Comparison of ENCODE assay signal across 9 cellular contexts in genomic region chr3:58238830-58239229, GRCh38. TPM values are rescaled to one million over a fixed set of nuclear protein-coding genes. Genes with fewer than 3 reads are reported as not detected.
DNase-seq lines count a peak whose midpoint lies in the region; ATAC-seq, FAIRE-seq and TF ChIP-seq lines count a peak whose summit lies in the region.
"Had no signal": no experiment of that assay in that cellular context is flagged by ENCODE, and none has a peak within 500 bp of the region (broad histone marks: within the 10 kb centered on the region; RNA-seq: fewer than 3 reads in every experiment).

No MANE protein-coding gene starts in this region.

- no peaks in the 10 kb centered on the region for H3K9me3 ChIP-seq in astrocyte (ENCODE audit: insufficient read depth, low read depth, low read length)

- intact Hi-C loops in left colon (cut with DNase I, micrococcal nuclease) = no loop called here

- TF ChIP-seq CTCF in astrocyte (IDR thresholded peaks at IDR 0.05; ENCODE audit: insufficient read depth, low read depth, low read length) (no peak), type B pancreatic cell (conservative IDR thresholded peaks at IDR 0.05) (no peak)

- no peak overlapping the region for H3K23ac ChIP-seq in mesendoderm (ENCODE audit: low read length)

- H3K79me1 ChIP-seq in mesendoderm (ENCODE audit: low read length) = no peaks in the 10 kb centered on the region

- H4K8ac ChIP-seq in mesendoderm (ENCODE audit: low read depth, low read length) = no peak overlapping the region

- H3K36me3 ChIP-seq in astrocyte (ENCODE audit: insufficient read depth, low read length) = no peaks in the 10 kb centered on the region
- H3K36me3 ChIP-seq in mesendoderm (ENCODE audit: control insufficient read depth, insufficient read depth, low read length) = no peaks in the 10 kb centered on the region

- H3K27me3 Mint-ChIP-seq in activated naive CD4-positive, alpha-beta T cell treated with anti-CD3 and anti-CD28 coated beads, Interleukin-2, amount 50 U/mL, for 24 hours = no peaks in the 10 kb centered on the region
- H3K27me3 Mint-ChIP-seq in astrocyte (ENCODE audit: low read depth, unreplicated experiment) (peaks cover 32% of the 10 kb centered on the region), type B pancreatic cell (peaks cover 10% of the 10 kb centered on the region)

- H3K56ac ChIP-seq in mesendoderm (ENCODE audit: low read length) = no peak overlapping the region

- no CpG with 5 or more reads among the region's 7 CpGs for WGBS in mesendoderm (ENCODE audit: extremely low coverage, insufficient coverage, low lambda C conversion rate)

- no peak for ATAC-seq in activated naive CD4-positive, alpha-beta T cell treated with anti-CD3 and anti-CD28 coated beads, Interleukin-2, amount 50 U/mL, for 72 hours
- ATAC-seq in HG02623 (IDR thresholded peaks at IDR 0.05; ENCODE audit: unreplicated experiment) (no peak), left colon (no peak)

- peaks cover 8% of the 10 kb centered on the region for H3K4me1 ChIP-seq in astrocyte (ENCODE audit: insufficient read depth, low read length)
- H3K4me1 ChIP-seq in mesendoderm (ENCODE audit: control insufficient read depth, low read depth, low read length) = peaks cover 8% of the 10 kb centered on the region

- H3K9me3 Mint-ChIP-seq in activated naive CD4-positive, alpha-beta T cell treated with anti-CD3 and anti-CD28 coated beads, Interleukin-2, amount 50 U/mL, for 24 hours = no peaks in the 10 kb centered on the region
- H3K9me3 Mint-ChIP-seq in activated naive CD4-positive, alpha-beta T cell treated with anti-CD3 and anti-CD28 coated beads, Interleukin-2, amount 50 U/mL, for 72 hours = no peaks in the 10 kb centered on the region
- H3K9me3 Mint-ChIP-seq in astrocyte (ENCODE audit: unreplicated experiment) = no peaks in the 10 kb centered on the region
- no peaks in the 10 kb centered on the region for H3K9me3 Mint-ChIP-seq in type B pancreatic cell

- H3K4ac ChIP-seq in mesendoderm (ENCODE audit: low read depth, low read length) = no peak overlapping the region

- no peaks in the 10 kb centered on the region for H3K36me3 Mint-ChIP-seq in activated naive CD4-positive, alpha-beta T cell treated with anti-CD3 and anti-CD28 coated beads, Interleukin-2, amount 50 U/mL, for 24 hours
- H3K36me3 Mint-ChIP-seq in activated naive CD4-positive, alpha-beta T cell treated with anti-CD3 and anti-CD28 coated beads, Interleukin-2, amount 50 U/mL, for 72 hours = no peaks in the 10 kb centered on the region
- H3K36me3 Mint-ChIP-seq in astrocyte (ENCODE audit: low read depth, unreplicated experiment) = no peaks in the 10 kb centered on the region
- H3K36me3 Mint-ChIP-seq in type B pancreatic cell = no peaks in the 10 kb centered on the region

- H3K79me2 ChIP-seq in astrocyte (ENCODE audit: insufficient read depth, low read length) (no peaks in the 10 kb centered on the region), mesendoderm (ENCODE audit: control insufficient read depth, insufficient read depth, low read length) (no peaks in the 10 kb centered on the region)

- H3K4me2 ChIP-seq in astrocyte (ENCODE audit: low read length) (peak overlapping the region; percentile 100), mesendoderm (ENCODE audit: low read length) (peak overlapping the region; percentile 53)

- H2AFZ ChIP-seq in astrocyte (ENCODE audit: low read depth, low read length) = no peak overlapping the region

- H3K9ac ChIP-seq in astrocyte (ENCODE audit: low read length) (no peak overlapping the region), mesendoderm (ENCODE audit: low read length) (no peak overlapping the region)

- peaks cover 5% of the 10 kb centered on the region for H3K27me3 ChIP-seq in astrocyte (ENCODE audit: insufficient read depth, low read length)
- H3K27me3 ChIP-seq in mesendoderm (ENCODE audit: insufficient read depth, low read length, poor library complexity) = no peaks in the 10 kb centered on the region

- H3K27ac Mint-ChIP-seq in activated naive CD4-positive, alpha-beta T cell treated with anti-CD3 and anti-CD28 coated beads, Interleukin-2, amount 50 U/mL, for 24 hours = no peak overlapping the region
- no peak overlapping the region for H3K27ac Mint-ChIP-seq in activated naive CD4-positive, alpha-beta T cell treated with anti-CD3 and anti-CD28 coated beads, Interleukin-2, amount 50 U/mL, for 72 hours
- no peak overlapping the region for H3K27ac Mint-ChIP-seq in astrocyte (ENCODE audit: unreplicated experiment)
- peak overlapping the region; percentile 95 for H3K27ac Mint-ChIP-seq in type B pancreatic cell

- no peak overlapping the region for H3K27ac ChIP-seq in astrocyte (ENCODE audit: low read depth, low read length)
- no peak overlapping the region for H3K27ac ChIP-seq in mesendoderm (ENCODE audit: low read depth, low read length)

- DNase-seq in activated naive CD4-positive, alpha-beta T cell treated with anti-CD3 and anti-CD28 coated beads, Interleukin-2, amount 50 U/mL, for 72 hours (ENCODE audit: low spot score in 2 of 2) = no peak
- no peak for DNase-seq in astrocyte (ENCODE audit: low read depth)
- DNase-seq in mesendoderm = no peak
- DNase-seq in type B pancreatic cell (ENCODE audit: extremely low spot score, unreplicated experiment) = no peak
- DNase-seq in SIG-M5 treated with dmso at 0.1 percent for 504 hours (lab: John Stamatoyannopoulos, UW; ENCODE audit: unreplicated experiment) = no peak
- no peak for DNase-seq in left colon

- H3K18ac ChIP-seq in mesendoderm (ENCODE audit: low read length) = no peak overlapping the region

- no peak overlapping the region for H2BK5ac ChIP-seq in mesendoderm (ENCODE audit: low read length)

- peak overlapping the region; percentile 88 for H3K4me3 Mint-ChIP-seq in activated naive CD4-positive, alpha-beta T cell treated with anti-CD3 and anti-CD28 coated beads, Interleukin-2, amount 50 U/mL, for 24 hours
- peak overlapping the region; percentile 89 for H3K4me3 Mint-ChIP-seq in astrocyte (ENCODE audit: unreplicated experiment)
- peak overlapping the region; percentile 94 for H3K4me3 Mint-ChIP-seq in type B pancreatic cell

- H4K20me1 ChIP-seq in astrocyte (ENCODE audit: insufficient read depth, low read length) = peaks cover 10% of the 10 kb centered on the region

- no peak overlapping the region for H2AK5ac ChIP-seq in mesendoderm (ENCODE audit: low read length)

- H2BK15ac ChIP-seq in mesendoderm (replicated peaks; ENCODE audit: low read depth) = no peak overlapping the region

- no peak for FAIRE-seq in astrocyte (lab: Jason Lieb, UNC)
- FAIRE-seq: D721Med had no signal

- H4K5ac ChIP-seq in mesendoderm (ENCODE audit: low read length) = no peak overlapping the region

- H2BK120ac ChIP-seq in mesendoderm (ENCODE audit: low read depth, low read length) = no peak overlapping the region

- peaks cover 9% of the 10 kb centered on the region for H3K4me1 Mint-ChIP-seq in activated naive CD4-positive, alpha-beta T cell treated with anti-CD3 and anti-CD28 coated beads, Interleukin-2, amount 50 U/mL, for 24 hours
- H3K4me1 Mint-ChIP-seq in astrocyte (ENCODE audit: low read depth, unreplicated experiment) (peaks cover 3% of the 10 kb centered on the region), type B pancreatic cell (ENCODE audit: unreplicated experiment) (peaks cover 20% of the 10 kb centered on the region)

- H3K4me3 ChIP-seq in astrocyte (ENCODE audit: insufficient read depth, low read depth, low read length) = peak overlapping the region; percentile 84
- H3K4me3 ChIP-seq in mesendoderm (ENCODE audit: low read length) = no peak overlapping the region

RNA-seq across cellular contexts. Expression of gene ABHD6, which starts 1.2 kb away (rescaled TPM):
- 1 to 10 TPM; 3.5 to 5.5 TPM for total RNA-seq in activated naive CD4-positive, alpha-beta T cell treated with anti-CD3 and anti-CD28 coated beads, Interleukin-2, amount 50 U/mL, for 72 hours
- total RNA-seq in astrocyte (3.8 and 3.9 TPM in 2 replicates), type B pancreatic cell (ENCODE audit: low replicate concordance) (15.7 and 25.4 TPM in 2 replicates), left colon (10 to 100 TPM; 21.9 to 25.0 TPM)
- 2.7 TPM for polyA plus RNA-seq in mesendoderm (2013, experiment 1 of 2)
- polyA plus RNA-seq in mesendoderm (2013, experiment 2 of 2) = 2.5 TPM

RNA-seq across cellular contexts. Expression of gene DNASE1L3, which starts 28.1 kb away (rescaled TPM):
- not detected for total RNA-seq in activated naive CD4-positive, alpha-beta T cell treated with anti-CD3 and anti-CD28 coated beads, Interleukin-2, amount 50 U/mL, for 72 hours
- total RNA-seq in astrocyte (not detected in 2 replicates), type B pancreatic cell (ENCODE audit: low replicate concordance) (not detected in 2 replicates), left colon (1 to 10 TPM; 1.2 to 8.1 TPM)
- polyA plus RNA-seq in mesendoderm (2013, experiment 1 of 2) = not detected
- polyA plus RNA-seq in mesendoderm (2013, experiment 2 of 2) = not detected
